Comparison of ENCODE assay signal across 24 cellular contexts in genomic region chr13:105307776-105308175, GRCh38.
"Had no signal": no experiment of that assay in that cellular context is flagged by ENCODE, and none has a peak within 500 bp of the region (broad histone marks: within the 10 kb centered on the region; RNA-seq: fewer than 3 reads in every experiment).

No MANE protein-coding gene starts in this region.

- H3K4me3 ChIP-seq: stomach, suprapubic skin, testis, thoracic aorta, thyroid gland, tibial artery, tibial nerve, transverse colon, upper lobe of left lung, upper lobe of right lung, uterus, vagina had no signal

- H3K9me3 ChIP-seq: stomach, suprapubic skin, testis, thoracic aorta, thyroid gland, tibial artery, transverse colon, upper lobe of left lung, upper lobe of right lung, uterus, vagina had no signal

- H3K36me3 ChIP-seq: stomach, suprapubic skin, thoracic aorta, thyroid gland, tibial artery, tibial nerve, transverse colon, upper lobe of left lung, upper lobe of right lung, uterus, vagina had no signal

- H3K27me3 ChIP-seq: stomach, suprapubic skin, testis, thyroid gland, tibial artery, tibial nerve, transverse colon, upper lobe of left lung, upper lobe of right lung, uterus, vagina had no signal

- DNase-seq: stimulated activated CD4-positive, alpha-beta T cell treated with anti-CD3 and anti-CD28 coated beads, Interleukin-2, amount 100 ng/mL, for 48 hours; stimulated activated CD4-positive, alpha-beta T cell treated with anti-CD3 and anti-CD28 coated beads, Interleukin-4, amount 100 ng/mL, for 1 hour; stimulated activated CD4-positive, alpha-beta T cell treated with anti-CD3 and anti-CD28 coated beads, Interleukin-4, amount 100 ng/mL, for 24 hours; stimulated activated CD4-positive, alpha-beta T cell treated with anti-CD3 and anti-CD28 coated beads, Interleukin-4, amount 100 ng/mL, for 4 hours; stimulated activated CD8-positive, alpha-beta memory T cell treated with anti-CD3 and anti-CD28 coated beads, Interleukin-4, amount 100 ng/mL, for 48 hours; stimulated activated naive B cell treated with anti-CD40 and anti-IgM and Interleukin-4, amounts not matched to agents 10 μg/mL and 1 μg/mL and 100 μg/mL, for 72 hours; stimulated activated naive CD4-positive, alpha-beta T cell; stimulated activated naive CD4-positive, alpha-beta T cell treated with Interleukin-2 at 50 U/mL for 16 hours; stimulated activated naive CD8-positive, alpha-beta T cell treated with anti-CD3 and anti-CD28 coated beads, Interleukin-15, amount 100 ng/mL, for 72 hours; stimulated activated naive CD8-positive, alpha-beta T cell treated with anti-CD3 and anti-CD28 coated beads, Interleukin-15, Interleukin-2, amounts not matched to agents 100 U/mL and 50 U/mL, for 24 hours; stomach; substantia nigra; testis; thyroid gland; tibial artery; transverse colon; trophoblast cell; upper lobe of left lung; upper lobe of right lung; uterus had no signal
